Comparison of ENCODE assay signal across 1 cellular context in genomic region chr14:64914237-64914971, GRCh38.
A peak's percentile ranks its signal among the peaks of the same experiment; 100 is the strongest.
TF ChIP-seq lines count a peak whose summit lies in the region.

TSS of gene CHURC1 (plus strand) at chr14:64914455. CDS start at chr14:64914496, 41 bp downstream.

TF ChIP-seq in HepG2, 621 proteins besides CTCF, POLR2A, EP300 and RAD21 (continued from another document and continues in another):
- no peak for TF ChIP-seq REST (IDR thresholded peaks at IDR 0.05; ENCODE audit: borderline replicate concordance in 1 of 2, low read depth in 1 of 2, low read length in 2 of 2)
- TF ChIP-seq EEA1 (CRISPR knock-in tag; IDR thresholded peaks at IDR 0.05; ENCODE audit: borderline replicate concordance): no peak
- TF ChIP-seq ZBED4 (CRISPR knock-in tag; IDR thresholded peaks at IDR 0.05; ENCODE audit: borderline replicate concordance): 0 out of 2 replicates have a peak, but pooled peaks have one; percentile 61
- TF ChIP-seq LCORL (IDR thresholded peaks at IDR 0.05): no peak
- TF ChIP-seq LCORL (CRISPR knock-in tag; IDR thresholded peaks at IDR 0.05): no peak
- no peak for TF ChIP-seq RNF219 (CRISPR knock-in tag; IDR thresholded peaks at IDR 0.05)
- TF ChIP-seq HINFP (CRISPR knock-in tag; IDR thresholded peaks at IDR 0.05; ENCODE audit: low read depth): no peak; the same call in 1 of the 2 replicates
- no peak for TF ChIP-seq ZMAT3 (CRISPR knock-in tag; conservative IDR thresholded peaks at IDR 0.05)
- TF ChIP-seq BCL6 (CRISPR knock-in tag; IDR thresholded peaks at IDR 0.05): peak; percentile 43; the same call in 1 of the 2 replicates
- peak; percentile 93 for TF ChIP-seq KMT2A (CRISPR knock-in tag; IDR thresholded peaks at IDR 0.05)
- TF ChIP-seq MAF1 (CRISPR knock-in tag; IDR thresholded peaks at IDR 0.05; ENCODE audit: borderline replicate concordance): no peak
- TF ChIP-seq ZNF598 (CRISPR knock-in tag; IDR thresholded peaks at IDR 0.05; ENCODE audit: borderline replicate concordance): 0 out of 2 replicates have a peak, but pooled peaks have one; percentile 42
- no peak for TF ChIP-seq GZF1 (CRISPR knock-in tag; IDR thresholded peaks at IDR 0.05)
- 0 out of 2 replicates have a peak, but pooled peaks have one; percentile 38 for TF ChIP-seq FOXK1 (CRISPR knock-in tag; IDR thresholded peaks at IDR 0.05; ENCODE audit: borderline replicate concordance, low read depth)
- TF ChIP-seq SP4 (CRISPR knock-in tag; IDR thresholded peaks at IDR 0.05): peak; percentile 60; the same call in 1 of the 2 replicates
- no peak for TF ChIP-seq MIXL1 (CRISPR knock-in tag; IDR thresholded peaks at IDR 0.05)
- TF ChIP-seq MAZ (IDR thresholded peaks at IDR 0.05; ENCODE audit: borderline replicate concordance, low read depth, low read length): no peak
- peak; percentile 65; the same call in 1 of the 2 replicates for TF ChIP-seq MAZ (CRISPR knock-in tag; IDR thresholded peaks at IDR 0.05; ENCODE audit: low read depth)
- no peak for TF ChIP-seq ZFYVE20 (CRISPR knock-in tag; IDR thresholded peaks at IDR 0.05; ENCODE audit: borderline replicate concordance, low read depth)
- no peak for TF ChIP-seq ZNF225 (CRISPR knock-in tag; IDR thresholded peaks at IDR 0.05)
- TF ChIP-seq ZNF678 (CRISPR knock-in tag; IDR thresholded peaks at IDR 0.05): no peak
- TF ChIP-seq POGZ (CRISPR knock-in tag; IDR thresholded peaks at IDR 0.05): peak; percentile 86
- TF ChIP-seq ZSCAN22 (CRISPR knock-in tag; IDR thresholded peaks at IDR 0.05): no peak
- TF ChIP-seq ZBTB7A (CRISPR knock-in tag; IDR thresholded peaks at IDR 0.05): no peak
- no peak for TF ChIP-seq NFE2 (CRISPR knock-in tag; IDR thresholded peaks at IDR 0.05)
- peak; percentile 70; the same call in 1 of the 2 replicates for TF ChIP-seq MXD3 (CRISPR knock-in tag; IDR thresholded peaks at IDR 0.05)
- no peak for TF ChIP-seq DBP (CRISPR knock-in tag; IDR thresholded peaks at IDR 0.05; ENCODE audit: not compliant biosample characterization)
- TF ChIP-seq ZNF17 (CRISPR knock-in tag; IDR thresholded peaks at IDR 0.05): no peak
- peak; percentile 30; the same call in 1 of the 2 replicates for TF ChIP-seq FOXJ3 (CRISPR knock-in tag; IDR thresholded peaks at IDR 0.05; ENCODE audit: borderline replicate concordance)
- TF ChIP-seq MED1 (CRISPR knock-in tag; IDR thresholded peaks at IDR 0.05): peak; percentile 54
- peak; percentile 84 for TF ChIP-seq ELF3 (CRISPR knock-in tag; IDR thresholded peaks at IDR 0.05)
- TF ChIP-seq ZNF275 (CRISPR knock-in tag; IDR thresholded peaks at IDR 0.05; ENCODE audit: borderline replicate concordance): no peak
- no peak for TF ChIP-seq ZNF766 (CRISPR knock-in tag; IDR thresholded peaks at IDR 0.05; ENCODE audit: borderline replicate concordance)
- TF ChIP-seq ZNF589 (CRISPR knock-in tag; conservative IDR thresholded peaks at IDR 0.05): no peak
- TF ChIP-seq SOX13 (IDR thresholded peaks at IDR 0.05): no peak
- TF ChIP-seq SOX13 (CRISPR knock-in tag; conservative IDR thresholded peaks at IDR 0.05 in 1 of 2, IDR thresholded peaks at IDR 0.05 in 1 of 2): peak in 1 of 2 experiments; percentile 21; a peak in 1 of 4 replicates
- 0 out of 2 replicates have a peak, but pooled peaks have one; percentile 13 for TF ChIP-seq RERE (CRISPR knock-in tag; IDR thresholded peaks at IDR 0.05; ENCODE audit: low read depth)
- no peak for TF ChIP-seq ZNF878 (CRISPR knock-in tag; IDR thresholded peaks at IDR 0.05)
- no peak for TF ChIP-seq ZNF580 (CRISPR knock-in tag; IDR thresholded peaks at IDR 0.05; ENCODE audit: borderline replicate concordance, low read depth)
- no peak for TF ChIP-seq ZNF292 (CRISPR knock-in tag; IDR thresholded peaks at IDR 0.05; ENCODE audit: borderline replicate concordance, low read depth)
- no peak for TF ChIP-seq TRIM24 (CRISPR knock-in tag; IDR thresholded peaks at IDR 0.05)
- no peak for TF ChIP-seq ZKSCAN8 (CRISPR knock-in tag; IDR thresholded peaks at IDR 0.05; ENCODE audit: borderline replicate concordance)
- no peak for TF ChIP-seq AKAP8 (CRISPR knock-in tag; IDR thresholded peaks at IDR 0.05)
- peak; percentile 86 for TF ChIP-seq GATAD1 (CRISPR knock-in tag; IDR thresholded peaks at IDR 0.05)
- no peak for TF ChIP-seq MBNL3 (CRISPR knock-in tag; conservative IDR thresholded peaks at IDR 0.05)
- TF ChIP-seq ZNF816 (CRISPR knock-in tag; IDR thresholded peaks at IDR 0.05; ENCODE audit: borderline replicate concordance): no peak
